Comparison of ENCODE assay signal across 19 cellular contexts in genomic region chr5:10323588-10324488, GRCh38. TPM values are rescaled to one million over a fixed set of nuclear protein-coding genes. Genes with fewer than 3 reads are reported as not detected.
DNase-seq lines count a peak whose midpoint lies in the region; ATAC-seq and TF ChIP-seq lines count a peak whose summit lies in the region.
"Had no signal": no experiment of that assay in that cellular context is flagged by ENCODE, and none has a peak within 500 bp of the region (broad histone marks: within the 10 kb centered on the region; RNA-seq: fewer than 3 reads in every experiment).

No MANE protein-coding gene starts in this region.

- H3K27ac Mint-ChIP-seq in T-cell, result no peak overlapping the region
- H3K27ac Mint-ChIP-seq: activated B cell treated with CpG ODN at 0.5 μM for 24 hours; activated naive CD8-positive, alpha-beta T cell treated with anti-CD3 and anti-CD28 coated beads for 36 hours had no signal

- no peaks in the 10 kb centered on the region for H3K27me3 Mint-ChIP-seq in T-cell
- H3K27me3 Mint-ChIP-seq: activated naive CD8-positive, alpha-beta T cell treated with anti-CD3 and anti-CD28 coated beads for 36 hours had no signal

- in situ Hi-C loops in GM23248 (cut with MboI), result no loop called here

- H3K9ac ChIP-seq in GM23248, result no peak overlapping the region

- no peak overlapping the region for H3K4me3 ChIP-seq in GM23248
- no peak overlapping the region for H3K4me3 ChIP-seq in right lobe of liver
- no peak overlapping the region for H3K4me3 ChIP-seq in breast epithelium
- H3K4me3 ChIP-seq: GM12878, PC-9, transverse colon had no signal

- H4K20me1 ChIP-seq in GM23248 (ENCODE audit: insufficient read depth), result no peaks in the 10 kb centered on the region

- TF ChIP-seq POLR2A in right lobe of liver (IDR thresholded peaks at IDR 0.05), result no peak
- TF ChIP-seq POLR2A in breast epithelium (IDR thresholded peaks at IDR 0.05), result no peak

- H3K4me1 ChIP-seq in GM23248 (ENCODE audit: insufficient read depth) (peaks cover 4% of the 10 kb centered on the region), right lobe of liver (peaks cover 0 to 16% (median 2%) of the 10 kb centered on the region in 4 donors), breast epithelium (no peaks in the 10 kb centered on the region)
- H3K4me1 ChIP-seq: transverse colon had no signal

- H3K36me3 Mint-ChIP-seq in T-cell, result no peaks in the 10 kb centered on the region
- H3K36me3 Mint-ChIP-seq: activated naive CD8-positive, alpha-beta T cell treated with anti-CD3 and anti-CD28 coated beads for 36 hours had no signal

- POLR2A ChIA-PET in T-cell (lab: Charles Lee), result no interaction called here

- H3K27me3 ChIP-seq in GM23248 (replicated peaks; ENCODE audit: insufficient read depth) (no peaks in the 10 kb centered on the region), right lobe of liver (no peaks in the 10 kb centered on the region), breast epithelium (no peaks in the 10 kb centered on the region)
- H3K27me3 ChIP-seq: transverse colon had no signal

- 70 to 80% methylated on average over 6 of the region's 6 CpGs for WGBS in GM23248 (ENCODE audit: low coverage in 1 of 2, low lambda C conversion rate in 2 of 2, missing lambda C conversion rate in 2 of 2), 2 experiments
- 59% methylated on average over 6 of the region's 6 CpGs for WGBS in right lobe of liver (ENCODE audit: insufficient coverage, low coverage, low lambda C conversion rate, missing lambda C conversion rate)

- no peaks in the 10 kb centered on the region for H3K9me2 ChIP-seq in GM23248 (ENCODE audit: insufficient read depth)

- TF ChIP-seq CTCF in VCaP (conservative IDR thresholded peaks at IDR 0.05) (no peak), right lobe of liver (IDR thresholded peaks at IDR 0.05) (no peak), breast epithelium (IDR thresholded peaks at IDR 0.05) (no peak)

- intact Hi-C loops in right lobe of liver (cut with DNase I), result no loop called here
- intact Hi-C loops in breast epithelium (cut with DNase I; ENCODE audit: low total_unique reads), result no loop called here

- no peak overlapping the region for H3K4me3 Mint-ChIP-seq in T-cell
- H3K4me3 Mint-ChIP-seq: activated B cell treated with CpG ODN at 0.5 μM for 24 hours; activated naive CD8-positive, alpha-beta T cell treated with anti-CD3 and anti-CD28 coated beads for 36 hours had no signal

- ATAC-seq in right lobe of liver (peak; percentile 37 to 77 (median 62)), HG02852 (IDR thresholded peaks at IDR 0.05; ENCODE audit: unreplicated experiment) (no peak), T-cell (replicated peaks in 1 of 4) (no peak)
- ATAC-seq: GM12878 had no signal

- CTCF ChIA-PET in T-cell (lab: Charles Lee), result interaction anchor here in 1 of 2 donors (0.5 kb wide), 1 partner anchor 73 kb away, joined by 3 read pairs; no protein-coding TSS in a partner anchor

- no peak overlapping the region for H2AFZ ChIP-seq in GM23248
- H2AFZ ChIP-seq: PC-9 had no signal

- H3K79me2 ChIP-seq in GM23248 (ENCODE audit: insufficient read depth), result no peaks in the 10 kb centered on the region

- H3K9me3 Mint-ChIP-seq in T-cell, result no peaks in the 10 kb centered on the region
- H3K9me3 Mint-ChIP-seq: activated B cell treated with CpG ODN at 0.5 μM for 24 hours; activated naive CD8-positive, alpha-beta T cell treated with anti-CD3 and anti-CD28 coated beads for 36 hours had no signal

- no peaks in the 10 kb centered on the region for H3K36me3 ChIP-seq in GM23248 (ENCODE audit: low read depth)
- H3K36me3 ChIP-seq in right lobe of liver, result no peaks in the 10 kb centered on the region
- H3K36me3 ChIP-seq in breast epithelium, result no peaks in the 10 kb centered on the region
- H3K36me3 ChIP-seq: transverse colon had no signal

- H3K27ac ChIP-seq in GM23248 (no peak overlapping the region), VCaP (peak overlapping the region; percentile 38; the same call in 1 of the 2 replicates), right lobe of liver (peak overlapping the region in 1 of 3 donors; percentile 26), breast epithelium (no peak overlapping the region)
- H3K27ac ChIP-seq: C4-2B, PC-9, transverse colon had no signal

- H3K9me3 ChIP-seq in GM23248 (ENCODE audit: low read depth) (no peaks in the 10 kb centered on the region), right lobe of liver (no peaks in the 10 kb centered on the region), breast epithelium (no peaks in the 10 kb centered on the region)
- H3K9me3 ChIP-seq: transverse colon had no signal

- no peak overlapping the region for H3K4me2 ChIP-seq in GM23248 (ENCODE audit: unreplicated experiment)
- H3K4me2 ChIP-seq: PC-9 had no signal

- peaks cover 1% of the 10 kb centered on the region; the same call in 1 of the 2 replicates for H3F3A ChIP-seq in GM23248 (ENCODE audit: insufficient read depth)

- H3K4me1 Mint-ChIP-seq in T-cell, result no peaks in the 10 kb centered on the region
- H3K4me1 Mint-ChIP-seq: activated B cell treated with CpG ODN at 0.5 μM for 24 hours; activated naive CD8-positive, alpha-beta T cell treated with anti-CD3 and anti-CD28 coated beads for 36 hours had no signal

- peak; percentile 38 for DNase-seq in AG08395 (ENCODE audit: low spot score)
- DNase-seq in GM23248, result peak; percentile 70
- DNase-seq in right lobe of liver, result no peak
- no peak for DNase-seq in T-cell
- DNase-seq in breast epithelium (ENCODE audit: low spot score in 2 of 2), result no peak
- no peak for DNase-seq in central memory CD4-positive, alpha-beta T cell
- DNase-seq: activated B cell treated with CpG ODN at 0.5 μM for 24 hours; activated naive CD8-positive, alpha-beta T cell treated with anti-CD3 and anti-CD28 coated beads for 36 hours; EL; kidney glomerular epithelial cell; NCI-H2081 treated with DMSO at 0.1 percent for 48 hours; PC-9; stimulated activated CD4-positive, alpha-beta T cell treated with anti-CD3 and anti-CD28 coated beads, Interleukin-2, amount 100 ng/mL, for 24 hours; stimulated activated CD8-positive, alpha-beta memory T cell treated with anti-CD3 and anti-CD28 coated beads, Interleukin-4, amount 100 ng/mL, for 48 hours; transverse colon had no signal

RNA-seq across cellular contexts. Expression of gene CMBL, which starts 16.1 kb away (rescaled TPM):
- total RNA-seq in GM23248 (2014; rRNA removed; shearing (Covaris generic)), result 4.0 and 4.2 TPM in 2 replicates
- 14.6 and 16.0 TPM in 2 replicates for polyA plus RNA-seq in GM23248 (2016; fragmentation: Nextera tagmentation; extraction: Ambion mirVana)
- total RNA-seq in right lobe of liver, result 100 to 1,000 TPM in 3 of 6 experiments, 10 to 100 TPM in 3; 29.4 to 206 (median 97.7) TPM
- total RNA-seq in T-cell, result 1 to 10 TPM in 2 of 5 donors, under 1 TPM in 3; 0.19 to 1.2 (median 0.80) TPM
- total RNA-seq in breast epithelium, result 1 to 10 TPM; 8.2 to 9.4 (median 9.2) TPM
- total RNA-seq: activated B cell treated with CpG ODN at 0.5 μM for 24 hours had no signal

RNA-seq across cellular contexts. Expression of gene MARCHF6, which starts 29.7 kb away (rescaled TPM):
- 44.9 and 56.4 TPM in 2 replicates for total RNA-seq in GM23248 (2014; rRNA removed; shearing (Covaris generic))
- 97.5 and 105 TPM in 2 replicates for polyA plus RNA-seq in GM23248 (2016; fragmentation: Nextera tagmentation; extraction: Ambion mirVana)
- total RNA-seq in right lobe of liver (100 to 1,000 TPM in 1 of 6 experiments, 10 to 100 TPM in 5; 44.9 to 106 (median 68.6) TPM), T-cell (100 to 1,000 TPM; 146 to 185 (median 167) TPM), breast epithelium (100 to 1,000 TPM in 2 of 3 donors, 10 to 100 TPM in 1; 90.8 to 123 (median 121) TPM)

Comparison
In these comparisons a context has a peak if more than half of its experiments do, and no peak if none do; other contexts are left out.
1. DNase-seq: peak in AG08395 (single experiment) and GM23248 (single experiment); none in right lobe of liver (0 of 3), T-cell (0 of 34), breast epithelium (0 of 2) and central memory CD4-positive, alpha-beta T cell (single experiment).
2. ATAC-seq: peak in right lobe of liver (4 of 4); none in HG02852 (single experiment) and T-cell (0 of 4).